ENCODE assay signal across 9 cellular contexts in the genomic region with DNA sequence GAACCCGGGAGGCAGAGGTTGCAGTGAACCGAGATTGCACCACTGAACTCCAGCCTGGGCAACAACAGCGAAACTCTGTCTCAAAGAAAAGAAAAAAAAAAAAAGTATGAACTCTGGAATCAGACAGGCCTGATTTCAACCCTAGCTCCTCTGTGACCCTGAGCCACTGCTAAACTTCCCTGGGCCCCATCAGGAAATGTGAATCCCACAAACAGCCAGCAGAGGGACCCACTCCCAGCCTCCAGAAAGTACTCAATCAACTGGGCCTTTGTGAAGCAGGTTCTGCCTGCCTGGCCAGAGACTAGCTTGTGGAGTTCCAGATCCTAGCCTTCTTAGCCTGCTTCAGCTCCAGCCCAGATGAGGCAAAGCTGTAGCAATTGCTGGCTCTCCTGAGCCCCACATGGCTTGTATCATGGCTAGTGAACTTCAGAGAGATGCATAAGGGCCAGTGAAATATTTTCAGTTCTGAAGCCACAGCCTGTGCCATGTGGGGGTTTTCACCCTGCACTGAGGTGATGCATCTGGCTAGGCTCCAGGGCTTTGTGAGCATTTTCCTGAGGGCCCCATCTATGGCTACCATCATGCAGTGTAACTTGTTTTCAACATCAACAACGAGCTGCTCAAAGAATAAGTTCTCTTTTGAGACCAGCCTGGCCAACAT. TPM values are rescaled to one million over a fixed set of nuclear protein-coding genes. Genes with fewer than 3 reads are reported as not detected.
DNase-seq lines count a peak whose midpoint lies in the region; ATAC-seq and TF ChIP-seq lines count a peak whose summit lies in the region.
"Had no signal": no experiment of that assay in that cellular context is flagged by ENCODE, and none has a peak within 500 bp of the region (broad histone marks: within the 10 kb centered on the region; RNA-seq: fewer than 3 reads in every experiment).

No MANE protein-coding gene starts in this region.

- in situ Hi-C loops in Panc1 (cut with HindIII; ENCODE audit: low pct_unique_long_range_greater_than_20kb, low sequenced_read_pairs), result loop anchor here (25.0 kb wide), 1 partner anchor 1125 kb away; no protein-coding TSS in a partner anchor

- ATAC-seq in GM19467 (IDR thresholded peaks at IDR 0.05; ENCODE audit: unreplicated experiment), result peak; percentile 84
- ATAC-seq in HG03520 (IDR thresholded peaks at IDR 0.05; ENCODE audit: unreplicated experiment), result peak; percentile 83
- peak; percentile 85 for ATAC-seq in Panc1
- ATAC-seq in HG03039 (IDR thresholded peaks at IDR 0.05; ENCODE audit: unreplicated experiment), result no peak

- DNase-seq in DMS153 (lab: John Stamatoyannopoulos, UW) (peak; percentile 30), Panc1 (ENCODE audit: low read depth, low spot score) (no peak), globus pallidus (ENCODE audit: low spot score) (peak; percentile 60), prostate gland (ENCODE audit: low spot score) (peak; percentile 37)
- DNase-seq in activated effector memory CD4-positive, alpha-beta T cell treated with anti-CD3 and anti-CD28 coated beads, Interleukin-2, amount 50 U/mL, for 16 hours, result peak; percentile 82

- intact Hi-C loops in Panc1 (cut with micrococcal nuclease; ENCODE audit: unreplicated experiment) (no loop called here), prostate gland (cut with DNase I) (no loop called here)

- H3K9me3 ChIP-seq in Panc1 (ENCODE audit: control insufficient read depth, insufficient read depth, low read depth, low read length), result no peaks in the 10 kb centered on the region
- no peaks in the 10 kb centered on the region for H3K9me3 ChIP-seq in prostate gland

- H3K27ac ChIP-seq in Panc1 (ENCODE audit: low read length), result no peak overlapping the region
- H3K27ac ChIP-seq in prostate gland, result no peak overlapping the region

- CTCF ChIA-PET in Panc1 (lab: Charles Lee), result interaction anchor here (0.6 to 1.2 kb wide), 4 partner anchors 16 to 1097 kb away, joined by 3 to 9 read pairs (median 3); no protein-coding TSS in a partner anchor

- no peak overlapping the region for H3K4me3 ChIP-seq in Panc1 (ENCODE audit: low read depth in 2 of 2, low read length in 2 of 2)
- H3K4me3 ChIP-seq in prostate gland, result no peak overlapping the region

- H3K36me3 ChIP-seq in Panc1 (ENCODE audit: control insufficient read depth, insufficient read depth, low read length), result no peaks in the 10 kb centered on the region
- H3K36me3 ChIP-seq in prostate gland, result no peaks in the 10 kb centered on the region

- POLR2A ChIA-PET in Panc1 (lab: Charles Lee), result interaction anchor here (0.5 to 0.7 kb wide), 2 partner anchors 18 to 371 kb away, joined by 4 to 10 read pairs; no protein-coding TSS in a partner anchor

- TF ChIP-seq CTCF in Panc1 (IDR thresholded peaks at IDR 0.05), result peak; percentile 82
- TF ChIP-seq CTCF in prostate gland (IDR thresholded peaks at IDR 0.05), result peak in 3 of 4 experiments; percentile 26 to 63 (median 33)

- H3K4me1 ChIP-seq in Panc1 (ENCODE audit: control insufficient read depth, insufficient read depth, low read length) (no peaks in the 10 kb centered on the region), prostate gland (replicated peaks) (no peaks in the 10 kb centered on the region)

- H3K27me3 ChIP-seq in Panc1 (ENCODE audit: control insufficient read depth, insufficient read depth, low read length) (no peaks in the 10 kb centered on the region), prostate gland (replicated peaks; ENCODE audit: insufficient read depth) (no peaks in the 10 kb centered on the region)

- no peak for TF ChIP-seq POLR2A in prostate gland (IDR thresholded peaks at IDR 0.05)

- no TSS peak for BruUV-seq in Panc1 (replicated peaks; lab: Mats Ljungman, UMichigan)

- WGBS in prostate gland, result 95% methylated on average over 4 of the region's 4 CpGs

RNA-seq across cellular contexts. Expression of gene IDS, which starts 7.2 kb away (rescaled TPM):
- total RNA-seq in Panc1 (2021; ENCODE audit: unreplicated experiment), result 78.7 TPM
- polyA plus RNA-seq in Panc1 (2012; ENCODE audit: insufficient read length), result 78.4 TPM
- total RNA-seq in prostate gland, result 10 to 100 TPM; 47.4 to 82.9 TPM

RNA-seq across cellular contexts. Expression of gene EOLA1, which starts 28.5 kb away (rescaled TPM):
- 26.8 TPM for total RNA-seq in Panc1 (2021; ENCODE audit: unreplicated experiment)
- polyA plus RNA-seq in Panc1 (2012; ENCODE audit: insufficient read length), result 28.5 TPM
- total RNA-seq in prostate gland, result 10 to 100 TPM; 13.9 to 17.7 TPM

RNA-seq across cellular contexts. Expression of gene HSFX3, which starts 37.4 kb away (rescaled TPM):
- total RNA-seq in Panc1 (2021; ENCODE audit: unreplicated experiment) (not detected), prostate gland (under 1 TPM; 0.50 to 0.74 TPM)
- polyA plus RNA-seq in Panc1 (2012; ENCODE audit: insufficient read length), result not detected
- total RNA-seq: urinary bladder had no signal
- polyA plus RNA-seq: urinary bladder had no signal
